ENCODE assay signal across 36 cellular contexts in the genomic region with DNA sequence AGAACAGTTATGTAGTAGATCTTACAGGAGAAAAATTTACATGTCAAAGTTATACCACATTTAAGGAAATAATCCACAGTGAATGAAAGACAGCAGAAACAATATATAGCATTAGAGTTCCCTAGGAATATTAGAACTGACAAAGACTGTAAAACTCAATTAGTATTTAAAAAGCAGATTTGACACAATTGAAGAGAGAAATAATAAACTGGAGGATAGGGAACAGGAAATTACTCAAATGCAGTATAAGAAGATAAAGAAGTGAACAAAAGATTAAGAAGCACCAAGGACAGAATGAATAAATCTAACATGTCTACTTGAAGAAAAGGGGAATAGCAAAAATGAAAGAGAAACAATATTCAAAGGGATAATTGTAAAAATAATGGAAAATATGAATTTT.
"Had no signal": no experiment of that assay in that cellular context is flagged by ENCODE, and none has a peak within 500 bp of the region (broad histone marks: within the 10 kb centered on the region; RNA-seq: fewer than 3 reads in every experiment).

No MANE protein-coding gene starts in this region.

- H3K27me3 Mint-ChIP-seq: activated naive CD4-positive, alpha-beta T cell treated with anti-CD3 and anti-CD28 coated beads, Interleukin-2, amount 10 ng/mL, durations not matched to agents 7 days and 5 days; activated naive CD8-positive, alpha-beta T cell treated with anti-CD3 and anti-CD28 coated beads, Interleukin-2, amount 10 ng/mL, durations not matched to agents 7 days and 5 days had no signal

- H3K27me3 ChIP-seq: ascending aorta, body of pancreas, brain microvascular endothelial cell, breast epithelium, cardiac muscle cell had no signal

- H3K9me3 ChIP-seq: adrenal gland had no signal

- H3K36me3 Mint-ChIP-seq: activated naive CD4-positive, alpha-beta T cell treated with anti-CD3 and anti-CD28 coated beads, Interleukin-2, amount 10 ng/mL, durations not matched to agents 7 days and 5 days; activated naive CD8-positive, alpha-beta T cell treated with anti-CD3 and anti-CD28 coated beads for 36 hours; activated naive CD8-positive, alpha-beta T cell treated with anti-CD3 and anti-CD28 coated beads, Interleukin-2, amount 10 ng/mL, durations not matched to agents 7 days and 5 days; brain had no signal

- ATAC-seq: activated naive CD8-positive, alpha-beta T cell treated with anti-CD3 and anti-CD28 coated beads, Interleukin-2, amount 50 U/mL, for 24 hours; activated T-cell treated with anti-CD3 and anti-CD28 coated beads, Interleukin-2, amount 50 U/mL, for 4 hours; activated T-cell treated with anti-CD3 and anti-CD28 coated beads, Interleukin-2, amount 50 U/mL, for 72 hours; activated T-helper 17 cell treated with anti-CD3 and anti-CD28 coated beads, Interleukin-2, amount 50 U/mL, for 72 hours; body of pancreas had no signal

- H3K36me3 ChIP-seq: adrenal gland, ascending aorta, brain microvascular endothelial cell, breast epithelium, cardiac muscle cell had no signal

- H3K27ac ChIP-seq: adrenal gland, ascending aorta, body of pancreas, brain microvascular endothelial cell, breast epithelium, cardiac muscle cell had no signal

- H3K4me1 Mint-ChIP-seq: activated naive CD4-positive, alpha-beta T cell treated with anti-CD3 and anti-CD28 coated beads, Interleukin-2, amount 10 ng/mL, durations not matched to agents 7 days and 5 days; activated naive CD8-positive, alpha-beta T cell treated with anti-CD3 and anti-CD28 coated beads for 36 hours; activated naive CD8-positive, alpha-beta T cell treated with anti-CD3 and anti-CD28 coated beads, Interleukin-2, amount 10 ng/mL, durations not matched to agents 7 days and 5 days; activated naive CD8-positive, alpha-beta T cell treated with anti-CD3 and anti-CD28 coated beads, Interleukin-2, amount 50 U/mL, for 24 hours; activated T-helper 17 cell treated with anti-CD3 and anti-CD28 coated beads, Interleukin-2, amount 50 U/mL, for 72 hours; brain; central memory CD8-positive, alpha-beta T cell had no signal

- H3K4me1 ChIP-seq: adrenal gland, ascending aorta, body of pancreas, breast epithelium had no signal

- H3K4me3 ChIP-seq: adrenal gland, ascending aorta, body of pancreas, breast epithelium, cardiac muscle cell had no signal

- H3K27ac Mint-ChIP-seq: activated naive CD4-positive, alpha-beta T cell treated with anti-CD3 and anti-CD28 coated beads for 36 hours; activated naive CD4-positive, alpha-beta T cell treated with anti-CD3 and anti-CD28 coated beads, Interleukin-2, amount 10 ng/mL, durations not matched to agents 7 days and 5 days; activated naive CD8-positive, alpha-beta T cell; activated naive CD8-positive, alpha-beta T cell treated with anti-CD3 and anti-CD28 coated beads for 36 hours; activated naive CD8-positive, alpha-beta T cell treated with anti-CD3 and anti-CD28 coated beads, Interleukin-2, amount 10 ng/mL, durations not matched to agents 7 days and 5 days; activated naive CD8-positive, alpha-beta T cell treated with anti-CD3 and anti-CD28 coated beads, Interleukin-2, amount 50 U/mL, for 24 hours; activated T-cell treated with anti-CD3 and anti-CD28 coated beads, Interleukin-2, amount 50 U/mL, for 24 hours; activated T-cell treated with anti-CD3 and anti-CD28 coated beads, Interleukin-2, amount 50 U/mL, for 72 hours; activated T-helper 1 cell treated with anti-CD3 and anti-CD28 coated beads, Interleukin-12 subunit alpha, Interleukin-12 subunit beta, Interleukin-2, Interleukin-4 antibody, amounts not matched to agents 30 ng/mL and 10 ng/mL and 1 ng/mL, durations not matched to agents 14 hours and 24 hours and 36 hours; activated T-helper 17 cell treated with anti-CD3 and anti-CD28 coated beads, Interleukin-2, amount 50 U/mL, for 72 hours; activated T-helper 2 cell treated with anti-CD3 and anti-CD28 coated beads, Interferon-gamma antibody, Interleukin-2, Interleukin-4, amounts not matched to agents 10 μg/mL and 5 μg/mL and 100 μg/mL, durations not matched to agents 14 hours and 24 hours and 36 hours; brain had no signal

- H3K4me3 Mint-ChIP-seq: activated naive CD4-positive, alpha-beta T cell treated with anti-CD3 and anti-CD28 coated beads for 36 hours; activated naive CD4-positive, alpha-beta T cell treated with anti-CD3 and anti-CD28 coated beads, Interleukin-2, amount 10 ng/mL, durations not matched to agents 7 days and 5 days; activated naive CD8-positive, alpha-beta T cell; activated naive CD8-positive, alpha-beta T cell treated with anti-CD3 and anti-CD28 coated beads for 36 hours; activated naive CD8-positive, alpha-beta T cell treated with anti-CD3 and anti-CD28 coated beads, Interleukin-2, amount 10 ng/mL, durations not matched to agents 7 days and 5 days; activated naive CD8-positive, alpha-beta T cell treated with anti-CD3 and anti-CD28 coated beads, Interleukin-2, amount 50 U/mL, for 24 hours; activated T-cell treated with anti-CD3 and anti-CD28 coated beads, Interleukin-2, amount 50 U/mL, for 24 hours; activated T-cell treated with anti-CD3 and anti-CD28 coated beads, Interleukin-2, amount 50 U/mL, for 4 hours; activated T-cell treated with anti-CD3 and anti-CD28 coated beads, Interleukin-2, amount 50 U/mL, for 72 hours; activated T-helper 1 cell treated with anti-CD3 and anti-CD28 coated beads, Interleukin-12 subunit alpha, Interleukin-12 subunit beta, Interleukin-2, Interleukin-4 antibody, amounts not matched to agents 30 ng/mL and 10 ng/mL and 1 ng/mL, durations not matched to agents 14 hours and 24 hours and 36 hours; activated T-helper 17 cell treated with anti-CD3 and anti-CD28 coated beads, Interleukin-2, amount 50 U/mL, for 72 hours; brain; central memory CD8-positive, alpha-beta T cell had no signal

- DNase-seq: activated effector memory CD4-positive, alpha-beta T cell treated with anti-CD3 and anti-CD28 coated beads, Interleukin-2, amount 50 U/mL, for 16 hours; activated effector memory CD4-positive, alpha-beta T cell treated with Interleukin-2 at 50 U/mL for 16 hours; activated gamma-delta T cell; activated gamma-delta T cell treated with Interleukin-2 at 50 U/mL for 16 hours; activated naive CD4-positive, alpha-beta T cell; activated naive CD4-positive, alpha-beta T cell treated with anti-CD3 and anti-CD28 coated beads for 36 hours; activated naive CD4-positive, alpha-beta T cell treated with anti-CD3 and anti-CD28 coated beads, Interleukin-2, amount 10 ng/mL, durations not matched to agents 7 days and 5 days; activated naive CD4-positive, alpha-beta T cell treated with anti-CD3 and anti-CD28 coated beads, Interleukin-2, amount 50 U/mL, for 16 hours; activated naive CD4-positive, alpha-beta T cell treated with Interleukin-2 at 50 U/mL for 16 hours; activated naive CD8-positive, alpha-beta T cell treated with anti-CD3 and anti-CD28 coated beads for 36 hours; activated naive CD8-positive, alpha-beta T cell treated with anti-CD3 and anti-CD28 coated beads, Interleukin-2, amount 10 ng/mL, durations not matched to agents 7 days and 5 days; activated naive CD8-positive, alpha-beta T cell treated with anti-CD3 and anti-CD28 coated beads, Interleukin-2, amount 50 U/mL, for 24 hours; activated T-cell treated with anti-CD3 and anti-CD28 coated beads, Interleukin-2, amount 50 U/mL, for 1 hour; activated T-cell treated with anti-CD3 and anti-CD28 coated beads, Interleukin-2, amount 50 U/mL, for 24 hours; activated T-cell treated with anti-CD3 and anti-CD28 coated beads, Interleukin-2, amount 50 U/mL, for 4 hours; activated T-cell treated with anti-CD3 and anti-CD28 coated beads, Interleukin-2, amount 50 U/mL, for 48 hours; activated T-cell treated with anti-CD3 and anti-CD28 coated beads, Interleukin-2, amount 50 U/mL, for 72 hours; adrenal gland; amniotic stem cell; amygdala; anterior cingulate cortex; aorta; body of pancreas; brain microvascular endothelial cell; caudate nucleus; central memory CD4-positive, alpha-beta T cell; cerebellar nuclear complex had no signal
